Comparison of ENCODE assay signal across 1 cellular context in the genomic region with DNA sequence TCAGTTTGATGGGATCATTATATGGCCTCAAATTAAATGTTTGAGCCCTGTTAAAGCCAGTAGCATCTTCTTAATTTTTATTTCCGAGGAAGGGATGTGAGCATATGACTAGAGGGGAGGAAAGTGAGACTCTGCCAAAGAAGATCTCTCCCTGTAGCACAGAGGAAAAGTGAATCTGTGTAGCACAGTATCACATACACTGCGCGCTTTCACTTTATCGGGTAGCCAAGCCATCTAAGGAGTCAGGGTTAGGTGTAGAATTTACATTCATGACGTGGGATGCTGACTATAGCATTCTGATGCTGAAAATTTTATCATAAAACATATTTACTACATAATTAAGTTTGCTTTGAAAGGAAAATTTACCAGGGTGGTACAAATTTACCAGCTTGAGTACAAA.
TF ChIP-seq lines count a peak whose summit lies in the region.

No MANE protein-coding gene starts in this region.

TF ChIP-seq in HCT116, 20 proteins besides CTCF, POLR2A, EP300 and RAD21:
- TF ChIP-seq, protein P1, sequence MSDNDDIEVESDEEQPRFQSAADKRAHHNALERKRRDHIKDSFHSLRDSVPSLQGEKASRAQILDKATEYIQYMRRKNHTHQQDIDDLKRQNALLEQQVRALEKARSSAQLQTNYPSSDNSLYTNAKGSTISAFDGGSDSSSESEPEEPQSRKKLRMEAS (IDR thresholded peaks at IDR 0.05), result no peak
- TF ChIP-seq CBX3 (IDR thresholded peaks at IDR 0.05; ENCODE audit: low read depth), result no peak
- TF ChIP-seq POLR2AphosphoS5 (IDR thresholded peaks at IDR 0.05; ENCODE audit: low read depth, low read length), result no peak
- no peak for TF ChIP-seq EZH2phosphoT487 (IDR thresholded peaks at IDR 0.05; ENCODE audit: borderline replicate concordance)
- TF ChIP-seq SIN3A (IDR thresholded peaks at IDR 0.05; ENCODE audit: low read depth), result no peak
